Comparison of ENCODE assay signal across 18 cellular contexts in genomic region chr20:8562356-8562755, GRCh38.
DNase-seq lines count a peak whose midpoint lies in the region; ATAC-seq and TF ChIP-seq lines count a peak whose summit lies in the region.
"Had no signal": no experiment of that assay in that cellular context is flagged by ENCODE, and none has a peak within 500 bp of the region (broad histone marks: within the 10 kb centered on the region; RNA-seq: fewer than 3 reads in every experiment).

No MANE protein-coding gene starts in this region.

- DNase-seq in ELF-1 (ENCODE audit: low read depth, low spot score) (peak; percentile 4), medulla oblongata (ENCODE audit: extremely low spot score) (peak; percentile 66), putamen (ENCODE audit: low spot score) (peak; percentile 24), Peyer's patch (no peak), epidermal melanocyte (ENCODE audit: insufficient read length, low spot score) (no peak)
- DNase-seq: Caco-2; CD4-positive, CD25-positive, alpha-beta regulatory T cell; CD8-positive, alpha-beta T cell; DMS153; DND-41; GDM1; GM23248; H7; HCEC 1CT had no signal

- no peak for ATAC-seq in HG03520 (IDR thresholded peaks at IDR 0.05; ENCODE audit: unreplicated experiment)
- ATAC-seq: CD8-positive, alpha-beta T cell; GM12878 had no signal

- H3K9me3 ChIP-seq in Peyer's patch = no peaks in the 10 kb centered on the region
- H3K9me3 ChIP-seq: Caco-2 had no signal

- no peaks in the 10 kb centered on the region for H3K27me3 ChIP-seq in Peyer's patch
- H3K27me3 ChIP-seq: BLaER1 had no signal

- no peak for TF ChIP-seq POLR2A in Peyer's patch (IDR thresholded peaks at IDR 0.05)

- no peaks in the 10 kb centered on the region for H3K36me3 ChIP-seq in Peyer's patch
- H3K36me3 ChIP-seq: BLaER1 had no signal

- no peak overlapping the region for H3K4me3 ChIP-seq in Peyer's patch
- H3K4me3 ChIP-seq: BLaER1, GM12878, GM23248 had no signal

- no peak for TF ChIP-seq CTCF in Peyer's patch (IDR thresholded peaks at IDR 0.05)

- H3K4me1 ChIP-seq in Peyer's patch = no peaks in the 10 kb centered on the region
- H3K4me1 ChIP-seq: BLaER1, Caco-2 had no signal

- no peak overlapping the region for H3K27ac ChIP-seq in Peyer's patch
- H3K27ac ChIP-seq: BLaER1, C4-2B, GM23248 had no signal

Comparison
In these comparisons a context has a peak if more than half of its experiments do, and no peak if none do; other contexts are left out.
1. DNase-seq: peak in ELF-1 (single experiment), medulla oblongata (single experiment) and putamen (single experiment); none in Peyer's patch (0 of 3) and epidermal melanocyte (single experiment).